Comparison of ENCODE assay signal across 17 cellular contexts in genomic region chr20:49666906-49667305, GRCh38.
"Had no signal": no experiment of that assay in that cellular context is flagged by ENCODE, and none has a peak within 500 bp of the region (broad histone marks: within the 10 kb centered on the region; RNA-seq: fewer than 3 reads in every experiment).

No MANE protein-coding gene starts in this region.

- DNase-seq: activated CD4-positive, alpha-beta memory T cell treated with anti-CD3 and anti-CD28 coated beads, Interleukin-2, amount 10 ng/mL, durations not matched to agents 7 days and 5 days; activated CD8-positive, alpha-beta memory T cell treated with anti-CD3 and anti-CD28 coated beads, Interleukin-2, amount 50 U/mL, for 48 hours; activated naive CD4-positive, alpha-beta T cell; aorta; erythroblast; hippocampal formation; naive thymus-derived CD4-positive, alpha-beta T cell; occipital lobe; psoas muscle; sigmoid colon; stimulated activated CD4-positive, alpha-beta T cell treated with anti-CD3 and anti-CD28 coated beads, Interleukin-2, amount 100 ng/mL, for 24 hours; stimulated activated naive B cell treated with anti-CD40 and anti-IgM and Interleukin-4, amounts not matched to agents 10 μg/mL and 1 μg/mL and 100 μg/mL, for 72 hours; T-cell; T1000; trophoblast cell had no signal

- H3K27me3 Mint-ChIP-seq: activated CD4-positive, alpha-beta memory T cell treated with anti-CD3 and anti-CD28 coated beads, Interleukin-2, amount 10 ng/mL, durations not matched to agents 7 days and 5 days; dendritic cell treated with granulocyte-macrophage colony-stimulating factor and Interleukin-4, amounts not matched to agents 40 ng/mL and 50 ng/mL, for 4 days; naive thymus-derived CD4-positive, alpha-beta T cell; stimulated activated naive B cell treated with anti-CD40 and anti-IgM and Interleukin-4, amounts not matched to agents 10 μg/mL and 1 μg/mL and 100 μg/mL, for 72 hours; T-cell had no signal

- H3K27ac Mint-ChIP-seq: activated CD4-positive, alpha-beta memory T cell treated with anti-CD3 and anti-CD28 coated beads, Interleukin-2, amount 10 ng/mL, durations not matched to agents 7 days and 5 days; activated T-helper 1 cell treated with anti-CD3 and anti-CD28 coated beads, Interleukin-12 subunit alpha, Interleukin-12 subunit beta, Interleukin-2, Interleukin-4 antibody, amounts not matched to agents 30 ng/mL and 10 ng/mL and 1 ng/mL, durations not matched to agents 14 hours and 24 hours and 36 hours; dendritic cell treated with granulocyte-macrophage colony-stimulating factor and Interleukin-4, amounts not matched to agents 40 ng/mL and 50 ng/mL, for 4 days; naive thymus-derived CD4-positive, alpha-beta T cell; stimulated activated naive B cell treated with anti-CD40 and anti-IgM and Interleukin-4, amounts not matched to agents 10 μg/mL and 1 μg/mL and 100 μg/mL, for 72 hours; T-cell had no signal

- H3K4me3 Mint-ChIP-seq: activated CD4-positive, alpha-beta memory T cell treated with anti-CD3 and anti-CD28 coated beads, Interleukin-2, amount 10 ng/mL, durations not matched to agents 7 days and 5 days; activated T-helper 1 cell treated with anti-CD3 and anti-CD28 coated beads, Interleukin-12 subunit alpha, Interleukin-12 subunit beta, Interleukin-2, Interleukin-4 antibody, amounts not matched to agents 30 ng/mL and 10 ng/mL and 1 ng/mL, durations not matched to agents 14 hours and 24 hours and 36 hours; dendritic cell treated with granulocyte-macrophage colony-stimulating factor and Interleukin-4, amounts not matched to agents 40 ng/mL and 50 ng/mL, for 4 days; naive thymus-derived CD4-positive, alpha-beta T cell; stimulated activated naive B cell treated with anti-CD40 and anti-IgM and Interleukin-4, amounts not matched to agents 10 μg/mL and 1 μg/mL and 100 μg/mL, for 72 hours; T-cell had no signal

- H3K9me3 Mint-ChIP-seq: activated CD4-positive, alpha-beta memory T cell treated with anti-CD3 and anti-CD28 coated beads, Interleukin-2, amount 10 ng/mL, durations not matched to agents 7 days and 5 days; activated T-helper 1 cell treated with anti-CD3 and anti-CD28 coated beads, Interleukin-12 subunit alpha, Interleukin-12 subunit beta, Interleukin-2, Interleukin-4 antibody, amounts not matched to agents 30 ng/mL and 10 ng/mL and 1 ng/mL, durations not matched to agents 14 hours and 24 hours and 36 hours; dendritic cell treated with granulocyte-macrophage colony-stimulating factor and Interleukin-4, amounts not matched to agents 40 ng/mL and 50 ng/mL, for 4 days; naive thymus-derived CD4-positive, alpha-beta T cell; stimulated activated naive B cell treated with anti-CD40 and anti-IgM and Interleukin-4, amounts not matched to agents 10 μg/mL and 1 μg/mL and 100 μg/mL, for 72 hours; T-cell had no signal

- ATAC-seq: naive thymus-derived CD4-positive, alpha-beta T cell; stimulated activated naive B cell treated with anti-CD40 and anti-IgM and Interleukin-4, amounts not matched to agents 10 μg/mL and 1 μg/mL and 100 μg/mL, for 72 hours; T-cell had no signal

- H3K36me3 Mint-ChIP-seq: T-cell had no signal
